ENCODE assay signal across 25 cellular contexts in the genomic region with DNA sequence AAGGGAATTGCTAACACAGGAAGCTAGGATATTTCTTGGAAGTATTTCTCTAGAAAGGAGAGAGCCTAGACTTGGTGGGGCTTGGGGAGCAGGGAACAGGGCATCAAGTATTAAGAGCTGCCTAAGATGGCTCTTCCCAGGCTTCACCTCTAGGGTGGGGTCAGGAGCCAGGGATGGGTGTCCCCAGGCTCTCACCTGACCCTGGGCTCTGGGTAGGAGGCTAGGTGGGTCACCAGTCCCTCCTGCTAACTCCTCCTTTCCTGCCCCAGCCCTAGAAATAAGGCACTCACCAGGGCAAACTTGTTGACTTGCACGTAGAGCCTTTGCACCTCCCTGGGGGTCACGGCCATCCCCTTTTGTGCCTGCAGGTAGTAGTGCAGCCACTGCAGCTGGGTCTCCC. TPM values are rescaled to one million over a fixed set of nuclear protein-coding genes. Genes with fewer than 3 reads are reported as not detected.
"Had no signal": no experiment of that assay in that cellular context is flagged by ENCODE, and none has a peak within 500 bp of the region (broad histone marks: within the 10 kb centered on the region; RNA-seq: fewer than 3 reads in every experiment).

No MANE protein-coding gene starts in this region.

- H3K9me3 ChIP-seq: MG63, SJSA1 had no signal

- H3K27ac ChIP-seq: SJSA1, SK-N-MC had no signal

- ATAC-seq: HepG2 had no signal

- FAIRE-seq: HepG2, RCC 7860 had no signal

- H3K4me3 ChIP-seq: MG63, SJSA1, SK-N-MC had no signal

- DNase-seq: IMR-90, Karpas-422, KG1, MG63, NCI-H1092, NCI-H1105 treated with DMSO at 0.1 percent for 48 hours, NCI-H1417 treated with DMSO at 0.1 percent for 48 hours, NCI-H187, NCI-H2029, NCI-H2081 treated with DMSO at 0.1 percent for 48 hours, NCI-H2171, NCI-H226, NCI-H446, NCI-H510A, NCI-H524 treated with DMSO at 0.1 percent for 48 hours, NCI-H69, NCI-H774, Right ventricle myocardium superior, RPMI8226, SIG-M5 had no signal

- H3K27me3 ChIP-seq: MG63, SJSA1 had no signal

- H3K36me3 ChIP-seq: MG63 had no signal

RNA-seq across cellular contexts. Expression of a gene that starts 29.3 kb away (rescaled TPM):
- total RNA-seq: HepG2, HT1080, Right ventricle myocardium superior, SJSA1 had no signal
- polyA plus RNA-seq: HepG2 had no signal

RNA-seq across cellular contexts. Expression of a gene that starts 59.5 kb away (rescaled TPM):
- total RNA-seq: HT1080, Right ventricle myocardium superior had no signal
